ENCODE assay signal across 13 cellular contexts in the genomic region with DNA sequence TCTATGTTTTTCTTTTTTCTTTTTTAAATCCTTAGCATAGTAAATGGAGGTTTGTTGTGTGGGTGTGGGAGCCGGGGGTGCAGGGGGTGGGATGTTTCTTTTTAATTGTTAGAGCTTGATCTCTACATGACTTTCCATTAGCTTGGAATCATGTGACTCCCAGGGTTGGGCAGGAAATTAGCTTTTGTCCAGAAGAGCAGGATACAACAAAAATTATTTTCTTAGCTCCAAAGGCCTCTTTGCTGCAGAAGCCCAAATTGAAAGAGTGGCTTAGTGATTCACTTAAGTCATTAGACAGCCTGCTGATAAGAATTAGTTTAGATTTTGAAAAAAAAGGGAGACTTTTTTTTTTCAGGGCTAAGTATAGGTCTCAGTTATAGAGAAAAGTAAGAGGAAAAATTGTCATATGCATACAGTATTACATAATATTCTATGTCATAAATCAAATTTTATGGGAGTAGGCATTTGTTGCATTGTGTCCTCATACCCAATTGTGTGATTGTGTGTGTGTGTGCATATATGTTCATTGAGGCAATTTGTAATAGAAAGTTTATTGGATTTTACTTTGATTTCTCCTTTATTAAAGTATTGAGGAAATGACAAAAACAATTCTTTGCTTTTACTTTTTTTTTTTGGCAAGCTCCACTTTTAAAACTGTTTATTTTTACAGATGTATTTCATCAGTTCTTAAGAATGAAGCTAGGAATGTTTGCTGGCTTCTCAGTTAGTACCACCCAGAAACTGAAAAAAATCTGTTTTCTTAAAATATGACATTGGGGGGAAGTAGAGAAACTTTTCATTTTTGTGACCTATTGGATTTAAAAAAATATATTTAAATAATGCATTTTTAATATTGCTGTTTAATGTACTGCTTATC. TPM values are rescaled to one million over a fixed set of nuclear protein-coding genes. Genes with fewer than 3 reads are reported as not detected.
A peak's percentile ranks its signal among the peaks of the same experiment; 100 is the strongest.
DNase-seq lines count a peak whose midpoint lies in the region; ATAC-seq and TF ChIP-seq lines count a peak whose summit lies in the region.
"Had no signal": no experiment of that assay in that cellular context is flagged by ENCODE, and none has a peak within 500 bp of the region (broad histone marks: within the 10 kb centered on the region; RNA-seq: fewer than 3 reads in every experiment).

No MANE protein-coding gene starts in this region.

- CTCF ChIA-PET in BJ (lab: Yijun Ruan, JAX): interaction anchor here (0.7 kb wide), 1 partner anchor 323 kb away, joined by 3 read pairs; no protein-coding TSS in a partner anchor
- CTCF ChIA-PET in activated CD8-positive, alpha-beta memory T cell treated with anti-CD3 and anti-CD28 coated beads, Interleukin-2, amount 10 ng/mL, durations not matched to agents 7 days and 5 days (lab: Charles Lee): interaction anchor here (1.2 kb wide), 1 partner anchor 10 kb away, joined by 4 read pairs; no protein-coding TSS in a partner anchor

- no peaks in the 10 kb centered on the region for H3K9me3 Mint-ChIP-seq in activated CD8-positive, alpha-beta memory T cell treated with anti-CD3 and anti-CD28 coated beads, Interleukin-2, amount 10 ng/mL, durations not matched to agents 7 days and 5 days (ENCODE audit: low read depth)
- H3K9me3 Mint-ChIP-seq: activated CD8-positive, alpha-beta T cell treated with anti-CD3 and anti-CD28 coated beads for 36 hours; stimulated activated naive CD8-positive, alpha-beta T cell treated with anti-CD3 and anti-CD28 coated beads, Interleukin-15, amount 100 ng/mL, for 72 hours had no signal

- H3K36me3 ChIP-seq in BJ (ENCODE audit: control insufficient read depth, insufficient read depth, low read length) (no peaks in the 10 kb centered on the region), gastroesophageal sphincter (no peaks in the 10 kb centered on the region), parathyroid adenoma (ENCODE audit: control insufficient read depth, insufficient read depth, low read length) (no peaks in the 10 kb centered on the region)

- H3K27ac ChIP-seq in gastroesophageal sphincter (peak overlapping the region; percentile 43 to 65 (median 47)), parathyroid adenoma (no peak overlapping the region)

- H2AFZ ChIP-seq in parathyroid adenoma: peak overlapping the region; percentile 13

- H3K27ac Mint-ChIP-seq in activated CD8-positive, alpha-beta memory T cell treated with anti-CD3 and anti-CD28 coated beads, Interleukin-2, amount 10 ng/mL, durations not matched to agents 7 days and 5 days: no peak overlapping the region
- H3K27ac Mint-ChIP-seq: activated CD8-positive, alpha-beta T cell treated with anti-CD3 and anti-CD28 coated beads for 36 hours; stimulated activated naive CD8-positive, alpha-beta T cell treated with anti-CD3 and anti-CD28 coated beads, Interleukin-15, amount 100 ng/mL, for 72 hours had no signal

- no peaks in the 10 kb centered on the region for H3K9me3 ChIP-seq in gastroesophageal sphincter
- H3K9me3 ChIP-seq in parathyroid adenoma (ENCODE audit: control insufficient read depth, low read length): no peaks in the 10 kb centered on the region

- H3K4me1 ChIP-seq in gastroesophageal sphincter (peaks cover 8 to 49% (median 22%) of the 10 kb centered on the region in 3 donors), parathyroid adenoma (peaks cover 10% of the 10 kb centered on the region)

- no peak for TF ChIP-seq EP300 in gastroesophageal sphincter (IDR thresholded peaks at IDR 0.05)

- H3K27me3 ChIP-seq in BJ (ENCODE audit: control insufficient read depth, insufficient read depth, low read length): no peaks in the 10 kb centered on the region
- no peaks in the 10 kb centered on the region for H3K27me3 ChIP-seq in gastroesophageal sphincter
- H3K27me3 ChIP-seq in parathyroid adenoma (ENCODE audit: control insufficient read depth, insufficient read depth, low read length): no peaks in the 10 kb centered on the region

- peak; percentile 39 for DNase-seq in BJ (ENCODE audit: low read depth)
- DNase-seq in activated CD8-positive, alpha-beta memory T cell treated with anti-CD3 and anti-CD28 coated beads, Interleukin-2, amount 10 ng/mL, durations not matched to agents 7 days and 5 days: no peak
- DNase-seq in glomerular visceral epithelial cell (ENCODE audit: extremely low spot score): no peak
- no peak for DNase-seq in NK-92 (lab: John Stamatoyannopoulos, UW; ENCODE audit: unreplicated experiment)
- DNase-seq: activated CD8-positive, alpha-beta T cell treated with anti-CD3 and anti-CD28 coated beads for 36 hours; NCI-H510A; stimulated activated naive CD8-positive, alpha-beta T cell treated with anti-CD3 and anti-CD28 coated beads, Interleukin-15, amount 100 ng/mL, for 72 hours; SW 1271 had no signal

- ATAC-seq in SK-N-SH treated with all-trans-retinoic acid at 6 μM for 48 hours (peak; percentile 44; the same call in 1 of the 3 replicates), gastroesophageal sphincter (peak; percentile 52), HG03196 (IDR thresholded peaks at IDR 0.05; ENCODE audit: unreplicated experiment) (no peak)
- no peak for ATAC-seq in activated CD8-positive, alpha-beta memory T cell treated with anti-CD3 and anti-CD28 coated beads, Interleukin-2, amount 10 ng/mL, durations not matched to agents 7 days and 5 days
- ATAC-seq: activated CD8-positive, alpha-beta T cell treated with anti-CD3 and anti-CD28 coated beads for 36 hours; stimulated activated naive CD8-positive, alpha-beta T cell treated with anti-CD3 and anti-CD28 coated beads, Interleukin-15, amount 100 ng/mL, for 72 hours had no signal

- no peaks in the 10 kb centered on the region for H3K27me3 Mint-ChIP-seq in activated CD8-positive, alpha-beta memory T cell treated with anti-CD3 and anti-CD28 coated beads, Interleukin-2, amount 10 ng/mL, durations not matched to agents 7 days and 5 days
- H3K27me3 Mint-ChIP-seq: activated CD8-positive, alpha-beta T cell treated with anti-CD3 and anti-CD28 coated beads for 36 hours; stimulated activated naive CD8-positive, alpha-beta T cell treated with anti-CD3 and anti-CD28 coated beads, Interleukin-15, amount 100 ng/mL, for 72 hours had no signal

- no peak overlapping the region for H3K4me3 Mint-ChIP-seq in activated CD8-positive, alpha-beta memory T cell treated with anti-CD3 and anti-CD28 coated beads, Interleukin-2, amount 10 ng/mL, durations not matched to agents 7 days and 5 days
- H3K4me3 Mint-ChIP-seq: activated CD8-positive, alpha-beta T cell treated with anti-CD3 and anti-CD28 coated beads for 36 hours; stimulated activated naive CD8-positive, alpha-beta T cell treated with anti-CD3 and anti-CD28 coated beads, Interleukin-15, amount 100 ng/mL, for 72 hours had no signal

- H3K4me1 Mint-ChIP-seq in activated CD8-positive, alpha-beta memory T cell treated with anti-CD3 and anti-CD28 coated beads, Interleukin-2, amount 10 ng/mL, durations not matched to agents 7 days and 5 days: peaks cover 5% of the 10 kb centered on the region
- H3K4me1 Mint-ChIP-seq: stimulated activated naive CD8-positive, alpha-beta T cell treated with anti-CD3 and anti-CD28 coated beads, Interleukin-15, amount 100 ng/mL, for 72 hours had no signal

- no peak for TF ChIP-seq CTCF in BJ (IDR thresholded peaks at IDR 0.05; ENCODE audit: insufficient read depth, low read depth, low read length)
- no peak for TF ChIP-seq CTCF in gastroesophageal sphincter (IDR thresholded peaks at IDR 0.05)
- TF ChIP-seq CTCF in parathyroid adenoma (IDR thresholded peaks at IDR 0.05): no peak

- H3K36me3 Mint-ChIP-seq in activated CD8-positive, alpha-beta memory T cell treated with anti-CD3 and anti-CD28 coated beads, Interleukin-2, amount 10 ng/mL, durations not matched to agents 7 days and 5 days: no peaks in the 10 kb centered on the region

- no peaks in the 10 kb centered on the region for H3K79me2 ChIP-seq in parathyroid adenoma

- no peak overlapping the region for H3K4me2 ChIP-seq in parathyroid adenoma (ENCODE audit: low read length)

- POLR2A ChIA-PET in BJ (lab: Charles Lee): interaction anchor here (0.6 to 0.7 kb wide), 2 partner anchors 837 to 989 kb away, joined by 3 to 11 read pairs; no protein-coding TSS in a partner anchor

- WGBS in gastroesophageal sphincter (ENCODE audit: low coverage in 1 of 2), 2 donors: 25% methylated on average over 1 of the region's 1 CpG; no CpG with 5 or more reads in 1 of the 2 donors

- no peak for TF ChIP-seq POLR2A in gastroesophageal sphincter (IDR thresholded peaks at IDR 0.05)

- no peak overlapping the region for H3K9ac ChIP-seq in parathyroid adenoma

- H3K4me3 ChIP-seq in BJ (ENCODE audit: low read depth, low read length) (no peak overlapping the region), gastroesophageal sphincter (no peak overlapping the region), parathyroid adenoma (ENCODE audit: low read depth, low read length) (no peak overlapping the region)

TF ChIP-seq in SK-N-SH treated with all-trans-retinoic acid at 6 μM for 48 hours, 23 proteins besides CTCF, POLR2A, EP300 and RAD21:
- TF ChIP-seq ARNTL (CRISPR knock-in tag; IDR thresholded peaks at IDR 0.05; ENCODE audit: borderline replicate concordance, low read depth) (no peak), SNAI2 (CRISPR knock-in tag; IDR thresholded peaks at IDR 0.05) (no peak), ISL1 (CRISPR knock-in tag; IDR thresholded peaks at IDR 0.05) (peak; percentile 74), ZFP30 (CRISPR knock-in tag; IDR thresholded peaks at IDR 0.05) (no peak)
TF ChIP-seq in SK-N-SH treated with all-trans-retinoic acid at 6 μM for 48 hours: peak in this region for 1.

RNA-seq across cellular contexts. Expression of a gene that starts 47.4 kb away (rescaled TPM):
- polyA plus RNA-seq in BJ (2011; rRNA removed): not detected in 2 replicates
- not detected in 2 replicates for polyA minus RNA-seq in BJ (2011; rRNA and poly(A)+ RNA removed)
- under 1 TPM in 1 of 4 donors, not detected in 3; 0.31 TPM for total RNA-seq in gastroesophageal sphincter
- total RNA-seq in activated CD8-positive, alpha-beta memory T cell treated with anti-CD3 and anti-CD28 coated beads, Interleukin-2, amount 10 ng/mL, durations not matched to agents 7 days and 5 days: not detected
- total RNA-seq: activated CD8-positive, alpha-beta T cell treated with anti-CD3 and anti-CD28 coated beads for 36 hours; frontal cortex had no signal

Comparison
In these comparisons a context has a peak if more than half of its experiments do, and no peak if none do; other contexts are left out.
1. ATAC-seq: peak in SK-N-SH treated with all-trans-retinoic acid at 6 μM for 48 hours (single experiment) and gastroesophageal sphincter (single experiment); none in activated CD8-positive, alpha-beta memory T cell treated with anti-CD3 and anti-CD28 coated beads, Interleukin-2, amount 10 ng/mL, durations not matched to agents 7 days and 5 days (single experiment) and HG03196 (single experiment).